ENCODE assay signal across 8 cellular contexts in genomic region chr20:5657190-5657872, GRCh38. TPM values are rescaled to one million over a fixed set of nuclear protein-coding genes. Genes with fewer than 3 reads are reported as not detected.
A peak's percentile ranks its signal among the peaks of the same experiment; 100 is the strongest.
DNase-seq lines count a peak whose midpoint lies in the region; ATAC-seq, FAIRE-seq and TF ChIP-seq lines count a peak whose summit lies in the region.

No MANE protein-coding gene starts in this region.

- H3K9me3 ChIP-seq in adipocyte (ENCODE audit: control insufficient read depth, low read length) (no peaks in the 10 kb centered on the region), right cardiac atrium (ENCODE audit: control insufficient read depth, low read length) (no peaks in the 10 kb centered on the region)

- H3K27ac ChIP-seq in right cardiac atrium (ENCODE audit: low read length) (peak overlapping the region; percentile 86), skin epidermis (peak overlapping the region in 19 of 21 experiments; percentile 14 to 79 (median 62))

- H3K4me3 ChIP-seq in HFF-Myc (replicated peaks; ENCODE audit: low read depth, low read length) (no peak overlapping the region), adipocyte (ENCODE audit: low read length) (peak overlapping the region; percentile 55), right cardiac atrium (ENCODE audit: low read length) (no peak overlapping the region), skin epidermis (no peak overlapping the region)

- H3K9ac ChIP-seq in adipocyte (ENCODE audit: low read length) = peak overlapping the region; percentile 17

- no peak for TF ChIP-seq CTCF in HFF-Myc (IDR thresholded peaks at IDR 0.05; ENCODE audit: low read depth, low read length, missing control alignments)

- H3K4me1 ChIP-seq in adipocyte (ENCODE audit: control insufficient read depth, insufficient read depth, low read length) = peaks cover 38% of the 10 kb centered on the region
- H3K4me1 ChIP-seq in right cardiac atrium (ENCODE audit: control insufficient read depth, insufficient read depth, low read length) = peaks cover 8% of the 10 kb centered on the region

- DNase-seq in HFF-Myc (ENCODE audit: extremely low read depth, low read depth) (peak; percentile 93), adipocyte (ENCODE audit: low read depth) (peak; percentile 94), right cardiac atrium (peak; percentile 41 to 76 (median 72)), GM12892 (ENCODE audit: insufficient read length) (no peak), iPS-NIHi11 (ENCODE audit: low spot score) (no peak)
- DNase-seq in stimulated activated CD4-positive, alpha-beta T cell treated with anti-CD3 and anti-CD28 coated beads, Interleukin-4, amount 100 ng/mL, for 1 hour = no peak

- intact Hi-C loops in right cardiac atrium (cut with DNase I) = no loop called here

- no peak for TF ChIP-seq POLR2A in GM12892 (IDR thresholded peaks at IDR 0.05; ENCODE audit: low read depth, low read length)

- WGBS in right cardiac atrium = 12% methylated on average over 11 of the region's 11 CpGs

- FAIRE-seq in GM12892 (lab: Jason Lieb, UNC) = no peak

- H3K36me3 ChIP-seq in adipocyte (ENCODE audit: control insufficient read depth, insufficient read depth, low read length, severe bottlenecking) = no peaks in the 10 kb centered on the region

- H3K27me3 ChIP-seq in adipocyte (replicated peaks; ENCODE audit: control insufficient read depth, insufficient read depth, low read length) (no peaks in the 10 kb centered on the region), right cardiac atrium (ENCODE audit: control insufficient read depth, insufficient read depth) (no peaks in the 10 kb centered on the region)

- ATAC-seq in right cardiac atrium (peak; percentile 80 to 84), GM21528 (IDR thresholded peaks at IDR 0.05; ENCODE audit: low FRiP score, unreplicated experiment) (no peak)

RNA-seq across cellular contexts. Expression of gene GPCPD1, which starts 46.5 kb away (rescaled TPM):
- total RNA-seq in right cardiac atrium = 10 to 100 TPM; 26.7 to 31.2 (median 28.7) TPM
- polyA plus RNA-seq in right cardiac atrium = 8.9 TPM
- polyA plus RNA-seq in GM12892 (2012; ENCODE audit: missing spikeins) = 35.6 TPM

Comparison
In these comparisons a context has a peak if more than half of its experiments do, and no peak if none do; other contexts are left out.
1. DNase-seq: peak in HFF-Myc (single experiment), adipocyte (single experiment) and right cardiac atrium (3 of 3); none in GM12892 (single experiment), stimulated activated CD4-positive, alpha-beta T cell treated with anti-CD3 and anti-CD28 coated beads, Interleukin-4, amount 100 ng/mL, for 1 hour (single experiment) and iPS-NIHi11 (single experiment).